In the genomic region with DNA sequence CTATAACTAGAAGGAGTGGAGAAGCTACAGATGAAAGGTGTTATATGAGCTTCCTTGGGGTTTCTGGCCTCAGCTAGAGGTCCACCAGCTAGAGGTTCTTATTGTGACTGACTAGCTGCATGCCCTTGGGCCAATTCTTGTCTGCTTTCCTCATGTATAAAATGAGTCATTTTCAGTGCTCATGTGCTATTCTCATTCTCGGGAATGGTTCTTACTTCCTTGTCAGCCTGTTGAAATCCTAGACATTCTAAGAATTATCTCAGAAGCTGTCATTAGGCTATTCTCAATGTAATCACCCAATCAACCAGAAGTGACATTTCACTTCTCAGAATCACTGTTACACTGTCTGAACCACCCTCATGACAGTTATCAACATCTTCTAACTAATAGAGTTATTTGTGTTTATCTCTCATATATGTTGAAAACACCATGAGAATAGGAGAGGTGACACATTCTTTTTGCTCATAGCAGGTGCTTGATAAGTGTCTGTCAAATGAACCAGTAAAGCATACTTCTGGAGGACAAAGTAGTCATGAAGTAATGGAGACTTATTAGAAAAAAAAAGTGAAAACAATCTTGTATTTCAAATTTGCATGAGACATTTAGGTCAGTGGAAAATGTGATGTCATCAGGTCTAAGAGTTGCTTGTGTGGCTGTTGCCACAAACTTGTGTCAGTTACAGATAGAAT, we compare ENCODE assay signal across 8 cellular contexts.
DNase-seq lines count a peak whose midpoint lies in the region; ATAC-seq and TF ChIP-seq lines count a peak whose summit lies in the region.

No MANE protein-coding gene starts in this region.

- H3K9me3 ChIP-seq in AG04450 (ENCODE audit: control insufficient read depth, insufficient read depth, low read length) (no peaks in the 10 kb centered on the region), thoracic aorta (no peaks in the 10 kb centered on the region), Karpas-422 (ENCODE audit: low read length) (no peaks in the 10 kb centered on the region)

- H3K4me3 ChIP-seq in AG04450 (ENCODE audit: low read depth, low read length) = no peak overlapping the region
- no peak overlapping the region for H3K4me3 ChIP-seq in thoracic aorta
- H3K4me3 ChIP-seq in Karpas-422 (ENCODE audit: low read length) = no peak overlapping the region

- POLR2A ChIA-PET in AG04450 (lab: Yijun Ruan, JAX) = no interaction called here

- DNase-seq in AG04450 (ENCODE audit: low read depth, low spot score) = peak; percentile 15
- DNase-seq in foreskin keratinocyte = peak; percentile 88 to 96
- no peak for DNase-seq in thoracic aorta (ENCODE audit: low spot score)
- DNase-seq in Karpas-422 = no peak
- no peak for DNase-seq in hypothalamus (lab: John Stamatoyannopoulos, UW)

- no peaks in the 10 kb centered on the region for H4K20me1 ChIP-seq in Karpas-422 (ENCODE audit: insufficient read depth, low read depth, low read length)

- no peak overlapping the region for H3K27ac ChIP-seq in AG04450 (ENCODE audit: low read depth, low read length)
- peak overlapping the region; percentile 52 for H3K27ac ChIP-seq in foreskin keratinocyte
- H3K27ac ChIP-seq in thoracic aorta = peak overlapping the region in 1 of 2 donors; percentile 31
- H3K27ac ChIP-seq in Karpas-422 (ENCODE audit: low read length) = no peak overlapping the region

- H2AFZ ChIP-seq in Karpas-422 (ENCODE audit: low read length) = no peak overlapping the region

- no peaks in the 10 kb centered on the region for H3K9me2 ChIP-seq in Karpas-422 (replicated peaks; ENCODE audit: insufficient read depth, low read length)

- no peak overlapping the region for H3K9ac ChIP-seq in Karpas-422 (ENCODE audit: low read length)

- no peak for TF ChIP-seq CTCF in AG04450 (IDR thresholded peaks at IDR 0.05; ENCODE audit: low read depth, low read length)
- no peak for TF ChIP-seq CTCF in foreskin keratinocyte (conservative IDR thresholded peaks at IDR 0.05)
- no peak for TF ChIP-seq CTCF in thoracic aorta (IDR thresholded peaks at IDR 0.05)

- H3K27me3 ChIP-seq in AG04450 (ENCODE audit: control insufficient read depth, insufficient read depth, low read length) (peaks cover 2% of the 10 kb centered on the region), foreskin keratinocyte (no peaks in the 10 kb centered on the region), thoracic aorta (replicated peaks; ENCODE audit: insufficient read depth) (no peaks in the 10 kb centered on the region), Karpas-422 (ENCODE audit: low read length) (no peaks in the 10 kb centered on the region)

- CTCF ChIA-PET in AG04450 (lab: Charles Lee) = no interaction called here

- H3K4me1 ChIP-seq in foreskin keratinocyte = peaks cover 29% of the 10 kb centered on the region
- peaks cover 12 to 13% of the 10 kb centered on the region in 2 donors for H3K4me1 ChIP-seq in thoracic aorta (ENCODE audit: control insufficient read depth in 1 of 2, low read depth in 2 of 2)
- peaks cover 5% of the 10 kb centered on the region; the same call in 1 of the 2 replicates for H3K4me1 ChIP-seq in Karpas-422 (ENCODE audit: low read length)

- ATAC-seq in GM18520 (IDR thresholded peaks at IDR 0.05; ENCODE audit: unreplicated experiment) = peak; percentile 78
- peak; percentile 65 for ATAC-seq in HG02943 (IDR thresholded peaks at IDR 0.05; ENCODE audit: low read depth, unreplicated experiment)
- no peak; the same call in 2 of the 3 replicates for ATAC-seq in SK-N-SH treated with all-trans-retinoic acid at 6 μM for 48 hours
- ATAC-seq in foreskin keratinocyte = peak; percentile 97
- peak; percentile 54 for ATAC-seq in thoracic aorta (ENCODE audit: insufficient number of reproducible peaks, low FRiP score, low read depth)

- H3K36me3 ChIP-seq in thoracic aorta = no peaks in the 10 kb centered on the region
- no peaks in the 10 kb centered on the region for H3K36me3 ChIP-seq in Karpas-422 (ENCODE audit: insufficient read depth, low read length)

- H3K4me2 ChIP-seq in Karpas-422 (ENCODE audit: low read depth, low read length, poor library complexity, severe bottlenecking) = no peak overlapping the region

- no peaks in the 10 kb centered on the region for H3K79me2 ChIP-seq in Karpas-422 (ENCODE audit: low read length)

TF ChIP-seq in SK-N-SH treated with all-trans-retinoic acid at 6 μM for 48 hours, 23 proteins besides CTCF, POLR2A, EP300 and RAD21:
- TF ChIP-seq ZFP30 (CRISPR knock-in tag; IDR thresholded peaks at IDR 0.05) (no peak), TOX (CRISPR knock-in tag; IDR thresholded peaks at IDR 0.05; ENCODE audit: borderline replicate concordance) (peak; percentile 7; the same call in 1 of the 2 replicates), GLIS3 (CRISPR knock-in tag; IDR thresholded peaks at IDR 0.05) (no peak), ZC3H10 (CRISPR knock-in tag; IDR thresholded peaks at IDR 0.05) (no peak), ISL1 (CRISPR knock-in tag; IDR thresholded peaks at IDR 0.05) (no peak)
- TF ChIP-seq, protein P1, sequence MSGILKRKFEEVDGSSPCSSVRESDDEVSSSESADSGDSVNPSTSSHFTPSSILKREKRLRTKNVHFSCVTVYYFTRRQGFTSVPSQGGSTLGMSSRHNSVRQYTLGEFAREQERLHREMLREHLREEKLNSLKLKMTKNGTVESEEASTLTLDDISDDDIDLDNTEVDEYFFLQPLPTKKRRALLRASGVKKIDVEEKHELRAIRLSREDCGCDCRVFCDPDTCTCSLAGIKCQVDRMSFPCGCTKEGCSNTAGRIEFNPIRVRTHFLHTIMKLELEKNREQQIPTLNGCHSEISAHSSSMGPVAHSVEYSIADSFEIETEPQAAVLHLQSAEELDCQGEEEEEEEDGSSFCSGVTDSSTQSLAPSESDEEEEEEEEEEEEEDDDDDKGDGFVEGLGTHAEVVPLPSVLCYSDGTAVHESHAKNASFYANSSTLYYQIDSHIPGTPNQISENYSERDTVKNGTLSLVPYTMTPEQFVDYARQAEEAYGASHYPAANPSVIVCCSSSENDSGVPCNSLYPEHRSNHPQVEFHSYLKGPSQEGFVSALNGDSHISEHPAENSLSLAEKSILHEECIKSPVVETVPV (CRISPR knock-in tag; IDR thresholded peaks at IDR 0.05) = no peak

Comparison
In these comparisons a context has a peak if more than half of its experiments do, and no peak if none do; other contexts are left out.
1. DNase-seq: peak in AG04450 (single experiment) and foreskin keratinocyte (2 of 2); none in thoracic aorta (single experiment), Karpas-422 (single experiment) and hypothalamus (0 of 51).